Comparison of ENCODE assay signal across 21 cellular contexts in genomic region chr12:38934078-38934584, GRCh38.
"Had no signal": no experiment of that assay in that cellular context is flagged by ENCODE, and none has a peak within 500 bp of the region (broad histone marks: within the 10 kb centered on the region; RNA-seq: fewer than 3 reads in every experiment).

No MANE protein-coding gene starts in this region.

- H3K4me3 Mint-ChIP-seq: effector memory CD8-positive, alpha-beta T cell; naive B cell; stimulated activated effector memory CD8-positive, alpha-beta T cell treated with anti-CD3 and anti-CD28 coated beads, Interleukin-12 subunit alpha, Interleukin-12 subunit beta, amount 100 ng/mL, for 72 hours; type B pancreatic cell had no signal

- ATAC-seq: effector memory CD8-positive, alpha-beta T cell; left colon; left ventricle myocardium superior; psoas muscle; right lobe of liver; stimulated activated effector memory CD8-positive, alpha-beta T cell treated with anti-CD3 and anti-CD28 coated beads, Interleukin-12 subunit alpha, Interleukin-12 subunit beta, amount 100 ng/mL, for 72 hours; stimulated activated naive CD8-positive, alpha-beta T cell treated with anti-CD3 and anti-CD28 coated beads, Interleukin-15, Interleukin-2, amounts not matched to agents 100 U/mL and 50 U/mL, for 24 hours had no signal

- H3K27ac Mint-ChIP-seq: effector memory CD8-positive, alpha-beta T cell; naive B cell; stimulated activated effector memory CD8-positive, alpha-beta T cell treated with anti-CD3 and anti-CD28 coated beads, Interleukin-12 subunit alpha, Interleukin-12 subunit beta, amount 100 ng/mL, for 72 hours; type B pancreatic cell had no signal

- DNase-seq: effector memory CD8-positive, alpha-beta T cell; esophagus squamous epithelium; foreskin fibroblast; hippocampal formation; left colon; left ventricle myocardium superior; mesenchymal stem cell; naive B cell; psoas muscle; retina; right lobe of liver; stimulated activated CD4-positive, alpha-beta T cell treated with anti-CD3 and anti-CD28 coated beads, Interleukin-4, amount 100 ng/mL, for 1 hour; stimulated activated CD8-positive, alpha-beta memory T cell treated with anti-CD3 and anti-CD28 coated beads, Interleukin-4, amount 100 ng/mL, for 48 hours; stimulated activated naive CD8-positive, alpha-beta T cell treated with anti-CD3 and anti-CD28 coated beads, Interleukin-15, Interleukin-2, amounts not matched to agents 100 U/mL and 50 U/mL, for 24 hours; thyroid gland had no signal

- H3K4me3 ChIP-seq: esophagus squamous epithelium, lung, psoas muscle, right lobe of liver, suprapubic skin, thyroid gland had no signal

- H3K4me1 Mint-ChIP-seq: naive B cell; stimulated activated effector memory CD8-positive, alpha-beta T cell treated with anti-CD3 and anti-CD28 coated beads, Interleukin-12 subunit alpha, Interleukin-12 subunit beta, amount 100 ng/mL, for 72 hours had no signal

- H3K27ac ChIP-seq: epithelial cell of prostate, esophagus squamous epithelium, neutrophil, psoas muscle, right lobe of liver, suprapubic skin, thyroid gland had no signal

- H3K36me3 Mint-ChIP-seq: naive B cell; stimulated activated effector memory CD8-positive, alpha-beta T cell treated with anti-CD3 and anti-CD28 coated beads, Interleukin-12 subunit alpha, Interleukin-12 subunit beta, amount 100 ng/mL, for 72 hours; type B pancreatic cell had no signal

- H3K27me3 ChIP-seq: esophagus squamous epithelium, neutrophil, right lobe of liver, suprapubic skin, thyroid gland had no signal
